8 cellular contexts compared by ENCODE assay signal in the genomic region with DNA sequence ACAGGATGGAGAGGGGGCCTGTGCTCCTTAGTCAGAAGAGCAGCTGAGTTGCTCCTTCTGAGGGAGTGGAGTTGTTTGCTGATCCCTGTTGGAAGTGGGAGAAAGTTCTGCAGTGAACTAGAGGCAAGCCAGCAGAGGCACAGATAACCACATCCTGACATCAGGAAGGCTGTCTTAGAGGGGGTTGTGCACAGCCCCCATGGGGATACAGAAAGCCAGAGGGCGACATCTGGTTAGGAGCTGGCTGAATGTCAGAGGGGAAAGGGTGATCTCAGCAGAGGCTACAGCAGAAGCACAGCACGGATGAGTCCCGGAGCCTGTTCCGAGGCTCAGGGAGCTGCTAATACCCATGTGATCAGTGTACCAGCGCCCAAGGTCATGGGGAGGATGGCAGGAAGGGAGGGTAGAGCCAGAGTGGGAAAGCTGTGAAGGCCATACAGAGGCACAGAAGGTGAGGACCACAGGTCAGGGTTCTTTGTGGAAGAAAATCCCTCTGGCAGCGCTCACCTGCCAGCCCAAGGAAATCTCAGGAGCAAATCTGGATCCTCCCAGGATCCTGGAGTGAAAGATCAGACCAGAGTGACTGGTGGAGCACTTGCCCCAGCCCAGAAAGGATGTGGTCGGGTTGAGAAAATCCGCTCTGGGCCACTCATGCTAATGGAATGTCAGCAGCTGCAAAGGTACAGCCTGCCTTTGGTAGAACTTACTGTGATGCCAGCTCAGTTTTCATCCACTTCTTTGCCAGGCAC.
DNase-seq lines count a peak whose midpoint lies in the region; ATAC-seq lines count a peak whose summit lies in the region.

No MANE protein-coding gene starts in this region.

- peaks cover 50% of the 10 kb centered on the region for H3F3A ChIP-seq in GM23248 (ENCODE audit: insufficient read depth)

- peak overlapping the region; percentile 93 for H3K27ac ChIP-seq in GM23248

- WGBS in GM23248 (ENCODE audit: low coverage in 1 of 2, low lambda C conversion rate in 2 of 2, missing lambda C conversion rate in 2 of 2), 2 experiments = 8 to 10% methylated on average over 8 of the region's 8 CpGs

- peaks cover 35% of the 10 kb centered on the region for H3K4me1 ChIP-seq in GM23248 (ENCODE audit: insufficient read depth)

- H3K79me2 ChIP-seq in GM23248 (ENCODE audit: insufficient read depth) = 0 out of 2 replicates have a peak, but pooled peaks cover 7% of the 10 kb centered on the region

- H3K4me2 ChIP-seq in GM23248 (ENCODE audit: unreplicated experiment) = peak overlapping the region; percentile 70

- H3K36me3 ChIP-seq in GM23248 (ENCODE audit: low read depth) = peaks cover 20% of the 10 kb centered on the region; the same call in 1 of the 2 replicates

- in situ Hi-C loops in GM23248 (cut with MboI) = no loop called here

- H3K27me3 ChIP-seq in GM23248 (replicated peaks; ENCODE audit: insufficient read depth) = no peaks in the 10 kb centered on the region

- H3K4me3 ChIP-seq in GM23248 = peak overlapping the region; percentile 38

- no peaks in the 10 kb centered on the region for H3K9me3 ChIP-seq in GM23248 (ENCODE audit: low read depth)

- DNase-seq in GM23248 = peak; percentile 93
- DNase-seq in RKO (ENCODE audit: low spot score) = peak; percentile 91
- peak; percentile 93 for DNase-seq in fibroblast of gingiva (ENCODE audit: low read depth)
- DNase-seq in non-pigmented ciliary epithelial cell (ENCODE audit: low read depth) = peak; percentile 79
- DNase-seq in NCI-H1105 (lab: John Stamatoyannopoulos, UW) = no peak
- no peak for DNase-seq in NCI-H2227 (lab: John Stamatoyannopoulos, UW; ENCODE audit: unreplicated experiment)
- no peak for DNase-seq in NCI-H128 (lab: John Stamatoyannopoulos, UW; ENCODE audit: unreplicated experiment)

- no peaks in the 10 kb centered on the region for H4K20me1 ChIP-seq in GM23248 (ENCODE audit: insufficient read depth)

- ATAC-seq in GM18520 (IDR thresholded peaks at IDR 0.05; ENCODE audit: unreplicated experiment) = no peak

- H3K9ac ChIP-seq in GM23248 = peak overlapping the region; percentile 78

- no peak overlapping the region for H2AFZ ChIP-seq in GM23248

- H3K9me2 ChIP-seq in GM23248 (ENCODE audit: insufficient read depth) = no peaks in the 10 kb centered on the region

Comparison
In these comparisons a context has a peak if more than half of its experiments do, and no peak if none do; other contexts are left out.
1. DNase-seq: peak in GM23248 (single experiment), RKO (single experiment), fibroblast of gingiva (single experiment) and non-pigmented ciliary epithelial cell (single experiment); none in NCI-H1105 (single experiment), NCI-H2227 (single experiment) and NCI-H128 (single experiment).